Comparison of ENCODE assay signal across 13 cellular contexts in genomic region chr6:130259557-130259956, GRCh38. TPM values are rescaled to one million over a fixed set of nuclear protein-coding genes. Genes with fewer than 3 reads are reported as not detected.
DNase-seq lines count a peak whose midpoint lies in the region; ATAC-seq and TF ChIP-seq lines count a peak whose summit lies in the region.
"Had no signal": no experiment of that assay in that cellular context is flagged by ENCODE, and none has a peak within 500 bp of the region (broad histone marks: within the 10 kb centered on the region; RNA-seq: fewer than 3 reads in every experiment).

No MANE protein-coding gene starts in this region.

- H3K36me3 Mint-ChIP-seq in activated naive CD8-positive, alpha-beta T cell treated with anti-CD3 and anti-CD28 coated beads, Interleukin-2, amount 50 U/mL, for 24 hours (ENCODE audit: low read depth), result peaks cover 10% of the 10 kb centered on the region
- H3K36me3 Mint-ChIP-seq in CD14-positive monocyte, result no peaks in the 10 kb centered on the region

- intact Hi-C loops in CD14-positive monocyte (cut with micrococcal nuclease), result no loop called here
- intact Hi-C loops in dorsolateral prefrontal cortex (cut with DNase I), result no loop called here

- peaks cover 27% of the 10 kb centered on the region for H3K4me1 Mint-ChIP-seq in activated naive CD8-positive, alpha-beta T cell treated with anti-CD3 and anti-CD28 coated beads, Interleukin-2, amount 50 U/mL, for 24 hours
- H3K4me1 Mint-ChIP-seq in CD14-positive monocyte, result no peaks in the 10 kb centered on the region
- H3K4me1 Mint-ChIP-seq: GM23338 had no signal

- H3K27ac ChIP-seq in dorsolateral prefrontal cortex, result no peak overlapping the region

- no peak for TF ChIP-seq CTCF in CD14-positive monocyte (IDR thresholded peaks at IDR 0.05)
- TF ChIP-seq CTCF in dorsolateral prefrontal cortex (IDR thresholded peaks at IDR 0.05 in 54 of 56, conservative IDR thresholded peaks at IDR 0.05 in 2 of 56; ENCODE audit: low read depth in 1 of 56, partially characterized antibody in 56 of 56), result no peak

- ATAC-seq in GM18868 (IDR thresholded peaks at IDR 0.05; ENCODE audit: unreplicated experiment) (peak; percentile 32), GM21526 (IDR thresholded peaks at IDR 0.05; ENCODE audit: low FRiP score, unreplicated experiment) (peak; percentile 28), HG03139 (IDR thresholded peaks at IDR 0.05; ENCODE audit: unreplicated experiment) (peak; percentile 18)
- ATAC-seq in activated naive CD8-positive, alpha-beta T cell treated with anti-CD3 and anti-CD28 coated beads, Interleukin-2, amount 50 U/mL, for 24 hours, result no peak
- ATAC-seq: GM23338 had no signal

- no peaks in the 10 kb centered on the region for H3K27me3 Mint-ChIP-seq in activated naive CD8-positive, alpha-beta T cell treated with anti-CD3 and anti-CD28 coated beads, Interleukin-2, amount 50 U/mL, for 24 hours
- peaks cover 0 to 2% (median 0%) of the 10 kb centered on the region in 3 donors for H3K27me3 Mint-ChIP-seq in CD14-positive monocyte (ENCODE audit: low read depth in 3 of 3)

- no peak overlapping the region for H3K4me3 Mint-ChIP-seq in activated naive CD8-positive, alpha-beta T cell treated with anti-CD3 and anti-CD28 coated beads, Interleukin-2, amount 50 U/mL, for 24 hours
- no peak overlapping the region for H3K4me3 Mint-ChIP-seq in CD14-positive monocyte
- H3K4me3 Mint-ChIP-seq: GM23338 had no signal

- peaks cover 13% of the 10 kb centered on the region for H3K9me3 Mint-ChIP-seq in activated naive CD8-positive, alpha-beta T cell treated with anti-CD3 and anti-CD28 coated beads, Interleukin-2, amount 50 U/mL, for 24 hours
- H3K9me3 Mint-ChIP-seq in CD14-positive monocyte, result peaks cover 12 to 33% (median 20%) of the 10 kb centered on the region in 7 donors

- H3K27ac Mint-ChIP-seq in activated naive CD8-positive, alpha-beta T cell treated with anti-CD3 and anti-CD28 coated beads, Interleukin-2, amount 50 U/mL, for 24 hours, result peak overlapping the region; percentile 33
- H3K27ac Mint-ChIP-seq in CD14-positive monocyte, result no peak overlapping the region
- H3K27ac Mint-ChIP-seq: GM23338 had no signal

- H3K4me3 ChIP-seq in dorsolateral prefrontal cortex, result no peak overlapping the region
- H3K4me3 ChIP-seq: GM23338 had no signal

- H3K27me3 ChIP-seq in dorsolateral prefrontal cortex, result no peaks in the 10 kb centered on the region

- no peak for DNase-seq in activated naive CD8-positive, alpha-beta T cell treated with anti-CD3 and anti-CD28 coated beads, Interleukin-2, amount 50 U/mL, for 24 hours
- DNase-seq in CD14-positive monocyte (ENCODE audit: low spot score) (no peak), DMS 273 (lab: John Stamatoyannopoulos, UW; ENCODE audit: unreplicated experiment) (no peak), dorsolateral prefrontal cortex (no peak), GM19238 (ENCODE audit: insufficient read length, low spot score) (no peak)
- DNase-seq: activated gamma-delta T cell treated with Interleukin-2 at 50 U/mL for 16 hours; NCI-H510A treated with DMSO at 0.1 percent for 48 hours; stimulated activated CD4-positive, alpha-beta T cell treated with anti-CD3 and anti-CD28 coated beads, Interleukin-15, amount 100 ng/mL, for 24 hours had no signal

RNA-seq across cellular contexts. Expression of gene SAMD3, which starts 36.8 kb away (rescaled TPM):
- polyA plus RNA-seq in CD14-positive monocyte, result under 1 TPM; 0.33 to 0.49 TPM
- total RNA-seq in dorsolateral prefrontal cortex, result 1 to 10 TPM in 65 of 120 experiments, under 1 TPM in 34, not detected in 21; 0.29 to 4.3 (median 1.4) TPM
- total RNA-seq: Daoy had no signal
